In genomic region chr17:75633484-75634375, GRCh38 we compare ENCODE assay signal across 8 cellular contexts. TPM values are rescaled to one million over a fixed set of nuclear protein-coding genes. Genes with fewer than 3 reads are reported as not detected.
DNase-seq lines count a peak whose midpoint lies in the region; ATAC-seq, FAIRE-seq and TF ChIP-seq lines count a peak whose summit lies in the region.

No MANE protein-coding gene starts in this region.

- peak; percentile 93 for TF ChIP-seq CTCF in HepG2 (CRISPR knock-in tag; IDR thresholded peaks at IDR 0.05)

- intact Hi-C loops in HepG2 (cut with micrococcal nuclease; ENCODE audit: unreplicated experiment) = loop anchor here (1.0 kb wide), 4 partner anchors 13 to 115 kb away; partner anchors contain the start of genes RECQL5 and SAP30BP

- POLR2A ChIA-PET in HepG2 (lab: Yijun Ruan, JAX) = interaction anchor here (0.7 to 2.1 kb wide), 16 partner anchors 11 to 146 kb away, joined by 3 to 28 read pairs (median 6); partner anchors contain the start of genes RECQL5 and SAP30BP

- peak overlapping the region; percentile 27; the same call in 1 of the 2 replicates for H3K9ac ChIP-seq in HepG2 (ENCODE audit: insufficient read depth, low read depth, low read length)

- ATAC-seq in HepG2 = peak; percentile 85
- no peak for ATAC-seq in HG03135 (IDR thresholded peaks at IDR 0.05; ENCODE audit: unreplicated experiment)

- WGBS in HepG2 (ENCODE audit: low lambda C conversion rate) = 12% methylated on average over 17 of the region's 28 CpGs

- TF ChIP-seq EP300 in HepG2 (IDR thresholded peaks at IDR 0.05; ENCODE audit: low read depth in 2 of 2, low read length in 2 of 2) (no peak), HepG2 (CRISPR knock-in tag; IDR thresholded peaks at IDR 0.05; ENCODE audit: borderline replicate concordance) (no peak)

- FAIRE-seq in HepG2 (lab: Jason Lieb, UNC) = peak; percentile 98

- peak overlapping the region; percentile 76 for H3K4me2 ChIP-seq in HepG2 (ENCODE audit: low read depth, low read length)

- H3K27me3 ChIP-seq in HepG2 (ENCODE audit: control insufficient read depth in 1 of 2, insufficient read depth in 2 of 2, low read length in 2 of 2) = no peaks in the 10 kb centered on the region

- TF ChIP-seq POLR2A in HepG2 (IDR thresholded peaks at IDR 0.05; ENCODE audit: insufficient read depth in 1 of 2, low read depth in 2 of 2, low read length in 2 of 2) = no peak

- H3K4me1 ChIP-seq in HepG2 (ENCODE audit: insufficient read depth, low read length) = peaks cover 19% of the 10 kb centered on the region

- DNase-seq in ACHN (peak; percentile 91), H4 (ENCODE audit: low spot score) (peak; percentile 88), NCI-H226 (peak; percentile 85), ecto neural progenitor cell (ENCODE audit: low spot score) (peak; percentile 97), HepG2 (ENCODE audit: low spot score) (peak; percentile 91)
- peak; percentile 74 for DNase-seq in activated CD4-positive, alpha-beta T cell treated with anti-CD3 and anti-CD28 coated beads for 48 hours
- peak; percentile 65 for DNase-seq in stimulated activated CD4-positive, alpha-beta T cell treated with anti-CD3 and anti-CD28 coated beads, Interleukin-4, amount 100 ng/mL, for 1 hour

- no peaks in the 10 kb centered on the region for H3K79me2 ChIP-seq in HepG2 (ENCODE audit: insufficient read depth, low read length)

- H3K36me3 ChIP-seq in HepG2 (replicated peaks in 1 of 2; ENCODE audit: control insufficient read depth in 1 of 2, insufficient read depth in 2 of 2, low read length in 2 of 2) = peaks cover 17 to 28% of the 10 kb centered on the region in 2 experiments; a peak in 4 of 5 replicates

- peak; percentile 21; the same call in 1 of the 2 replicates for TF ChIP-seq RAD21 in HepG2 (CRISPR knock-in tag; IDR thresholded peaks at IDR 0.05)

- no peaks in the 10 kb centered on the region for H3K9me3 ChIP-seq in HepG2 (ENCODE audit: low read length)

- H3K27ac ChIP-seq in HepG2 (ENCODE audit: extremely low read length, insufficient read depth, low read length) = peak overlapping the region; percentile 50

- H4K20me1 ChIP-seq in HepG2 (ENCODE audit: insufficient read depth, low read length) = peaks cover 4% of the 10 kb centered on the region; the same call in 1 of the 2 replicates

- BruUV-seq in HepG2 (replicated peaks; lab: Mats Ljungman, UMichigan) = no TSS peak

- CTCF ChIA-PET in HepG2 (lab: Yijun Ruan, JAX; ENCODE audit: low intra/inter-chr PET ratio, low total read pairs) = interaction anchor here (0.7 to 5.1 kb wide), 10 partner anchors 8 to 207 kb away, joined by 3 to 102 read pairs (median 4); a partner anchor contains a TSS

- no peak overlapping the region for H2AFZ ChIP-seq in HepG2 (ENCODE audit: low read length)

- in situ Hi-C loops in ACHN (cut with HindIII; ENCODE audit: low pct_ligation_motif_present, low pct_unique_long_range_greater_than_20kb, low sequenced_read_pairs) = no loop called here
- in situ Hi-C loops in HepG2 (cut with HindIII; ENCODE audit: extremely low pct_ligation_motif_present, low pct_unique_long_range_greater_than_20kb) = no loop called here

- peak overlapping the region in 2 of 3 experiments; percentile 21 to 59; a peak in 2 of 6 replicates for H3K4me3 ChIP-seq in HepG2 (replicated peaks in 1 of 3; ENCODE audit: insufficient read depth in 1 of 3, low read depth in 2 of 3, low read length in 3 of 3)

RNA-seq across cellular contexts. Expression of gene SMIM5, which starts 0.5 kb away (rescaled TPM):
- total RNA-seq in H4 (2014; rRNA removed; shearing (Covaris generic)) = not detected in 2 replicates
- not detected in 2 replicates for total RNA-seq in HepG2 (2016; rRNA removed; fragmentation: Illumina TruSeq; extraction: Trizol)
- total RNA-seq in HepG2 (2016; cell fraction: cytosol; rRNA removed; fragmentation: Illumina TruSeq; extraction: Trizol; ENCODE audit: low read depth) = not detected in 2 replicates
- total RNA-seq in HepG2 (2016; cell fraction: insoluble cytoplasmic fraction; rRNA removed; fragmentation: Illumina TruSeq; extraction: Trizol) = 0.09 TPM in 1 of 2 replicates, not detected in the other
- not detected in 2 replicates for total RNA-seq in HepG2 (2016; cell fraction: membrane; rRNA removed; fragmentation: Illumina TruSeq; extraction: Trizol)
- not detected in 2 replicates for total RNA-seq in HepG2 (2016; cell fraction: nucleus; rRNA removed; fragmentation: Illumina TruSeq; extraction: Trizol)
- polyA plus RNA-seq in HepG2 (2011; rRNA removed) = 0.05 TPM in 1 of 2 replicates, not detected in the other
- polyA plus RNA-seq in HepG2 (2011; cell fraction: cytosol; rRNA removed) = 0.05 TPM in 1 of 2 replicates, not detected in the other
- polyA plus RNA-seq in HepG2 (2011; cell fraction: nucleus; rRNA removed) = 0.35 and 0.80 TPM in 2 replicates
- polyA plus RNA-seq in HepG2 (2012) = 0.20 and 0.48 TPM in 2 replicates
- not detected in 2 replicates for polyA plus RNA-seq in HepG2 (2016; cell fraction: cytosol; fragmentation: Illumina TruSeq; extraction: Trizol; ENCODE audit: low read depth)
- polyA plus RNA-seq in HepG2 (2016; cell fraction: insoluble cytoplasmic fraction; fragmentation: Illumina TruSeq; extraction: Trizol; ENCODE audit: low read depth) = 0.14 TPM in 1 of 2 replicates, not detected in the other
- polyA plus RNA-seq in HepG2 (2016; cell fraction: membrane; fragmentation: Illumina TruSeq; extraction: Trizol; ENCODE audit: low read depth) = not detected in 2 replicates
- polyA plus RNA-seq in HepG2 (2016; cell fraction: nucleus; fragmentation: Illumina TruSeq; extraction: Trizol; ENCODE audit: insufficient read depth, low read depth) = not detected in 2 replicates
- not detected in 2 replicates for polyA minus RNA-seq in HepG2 (2011; rRNA and poly(A)+ RNA removed; ENCODE audit: low replicate concordance)
- not detected in 2 replicates for polyA minus RNA-seq in HepG2 (2011; cell fraction: cytosol; rRNA and poly(A)+ RNA removed)
- 0.26 TPM in 1 of 2 replicates, not detected in the other for polyA minus RNA-seq in HepG2 (2011; cell fraction: nucleus; rRNA and poly(A)+ RNA removed)

RNA-seq across cellular contexts. Expression of gene RECQL5, which starts 33.2 kb away (rescaled TPM):
- total RNA-seq in H4 (2014; rRNA removed; shearing (Covaris generic)) = 6.4 and 14.3 TPM in 2 replicates
- total RNA-seq in HepG2 (2016; rRNA removed; fragmentation: Illumina TruSeq; extraction: Trizol) = 17.8 and 32.0 TPM in 2 replicates
- 38.8 and 39.2 TPM in 2 replicates for total RNA-seq in HepG2 (2016; cell fraction: cytosol; rRNA removed; fragmentation: Illumina TruSeq; extraction: Trizol; ENCODE audit: low read depth)
- 17.8 and 31.1 TPM in 2 replicates for total RNA-seq in HepG2 (2016; cell fraction: insoluble cytoplasmic fraction; rRNA removed; fragmentation: Illumina TruSeq; extraction: Trizol)
- total RNA-seq in HepG2 (2016; cell fraction: membrane; rRNA removed; fragmentation: Illumina TruSeq; extraction: Trizol) = 9.2 and 11.3 TPM in 2 replicates
- total RNA-seq in HepG2 (2016; cell fraction: nucleus; rRNA removed; fragmentation: Illumina TruSeq; extraction: Trizol) = 41.9 and 45.5 TPM in 2 replicates
- 27.7 and 33.4 TPM in 2 replicates for polyA plus RNA-seq in HepG2 (2011; rRNA removed)
- polyA plus RNA-seq in HepG2 (2011; cell fraction: cytosol; rRNA removed) = 8.7 and 11.9 TPM in 2 replicates
- 256 and 300 TPM in 2 replicates for polyA plus RNA-seq in HepG2 (2011; cell fraction: nucleus; rRNA removed)
- polyA plus RNA-seq in HepG2 (2012) = 38.2 and 41.9 TPM in 2 replicates
- 1.7 and 1.9 TPM in 2 replicates for polyA plus RNA-seq in HepG2 (2016; cell fraction: cytosol; fragmentation: Illumina TruSeq; extraction: Trizol; ENCODE audit: low read depth)
- 12.2 and 17.3 TPM in 2 replicates for polyA plus RNA-seq in HepG2 (2016; cell fraction: insoluble cytoplasmic fraction; fragmentation: Illumina TruSeq; extraction: Trizol; ENCODE audit: low read depth)
- polyA plus RNA-seq in HepG2 (2016; cell fraction: membrane; fragmentation: Illumina TruSeq; extraction: Trizol; ENCODE audit: low read depth) = 3.6 and 4.1 TPM in 2 replicates
- polyA plus RNA-seq in HepG2 (2016; cell fraction: nucleus; fragmentation: Illumina TruSeq; extraction: Trizol; ENCODE audit: insufficient read depth, low read depth) = 112 and 116 TPM in 2 replicates
- 51.0 and 71.9 TPM in 2 replicates for polyA minus RNA-seq in HepG2 (2011; rRNA and poly(A)+ RNA removed; ENCODE audit: low replicate concordance)
- polyA minus RNA-seq in HepG2 (2011; cell fraction: cytosol; rRNA and poly(A)+ RNA removed) = 15.1 and 15.3 TPM in 2 replicates
- 69.1 and 72.6 TPM in 2 replicates for polyA minus RNA-seq in HepG2 (2011; cell fraction: nucleus; rRNA and poly(A)+ RNA removed)

RNA-seq across cellular contexts. Expression of gene SAP30BP, which starts 33.4 kb away (rescaled TPM):
- total RNA-seq in H4 (2014; rRNA removed; shearing (Covaris generic)) = 107 and 135 TPM in 2 replicates
- 99.4 and 109 TPM in 2 replicates for total RNA-seq in HepG2 (2016; rRNA removed; fragmentation: Illumina TruSeq; extraction: Trizol)
- total RNA-seq in HepG2 (2016; cell fraction: cytosol; rRNA removed; fragmentation: Illumina TruSeq; extraction: Trizol; ENCODE audit: low read depth) = 35.7 and 41.2 TPM in 2 replicates
- total RNA-seq in HepG2 (2016; cell fraction: insoluble cytoplasmic fraction; rRNA removed; fragmentation: Illumina TruSeq; extraction: Trizol) = 105 and 112 TPM in 2 replicates
- 35.1 and 45.2 TPM in 2 replicates for total RNA-seq in HepG2 (2016; cell fraction: membrane; rRNA removed; fragmentation: Illumina TruSeq; extraction: Trizol)
- 76.4 and 82.2 TPM in 2 replicates for total RNA-seq in HepG2 (2016; cell fraction: nucleus; rRNA removed; fragmentation: Illumina TruSeq; extraction: Trizol)
- polyA plus RNA-seq in HepG2 (2011; rRNA removed) = 67.7 and 80.1 TPM in 2 replicates
- 59.4 and 67.4 TPM in 2 replicates for polyA plus RNA-seq in HepG2 (2011; cell fraction: cytosol; rRNA removed)
- 191 and 218 TPM in 2 replicates for polyA plus RNA-seq in HepG2 (2011; cell fraction: nucleus; rRNA removed)
- 57.3 and 65.0 TPM in 2 replicates for polyA plus RNA-seq in HepG2 (2012)
- 20.2 and 20.5 TPM in 2 replicates for polyA plus RNA-seq in HepG2 (2016; cell fraction: cytosol; fragmentation: Illumina TruSeq; extraction: Trizol; ENCODE audit: low read depth)
- 110 and 119 TPM in 2 replicates for polyA plus RNA-seq in HepG2 (2016; cell fraction: insoluble cytoplasmic fraction; fragmentation: Illumina TruSeq; extraction: Trizol; ENCODE audit: low read depth)
- 27.8 and 32.7 TPM in 2 replicates for polyA plus RNA-seq in HepG2 (2016; cell fraction: membrane; fragmentation: Illumina TruSeq; extraction: Trizol; ENCODE audit: low read depth)
- polyA plus RNA-seq in HepG2 (2016; cell fraction: nucleus; fragmentation: Illumina TruSeq; extraction: Trizol; ENCODE audit: insufficient read depth, low read depth) = 131 and 143 TPM in 2 replicates
- polyA minus RNA-seq in HepG2 (2011; rRNA and poly(A)+ RNA removed; ENCODE audit: low replicate concordance) = 42.3 and 45.2 TPM in 2 replicates
- polyA minus RNA-seq in HepG2 (2011; cell fraction: cytosol; rRNA and poly(A)+ RNA removed) = 17.6 and 28.8 TPM in 2 replicates
- 90.4 and 101 TPM in 2 replicates for polyA minus RNA-seq in HepG2 (2011; cell fraction: nucleus; rRNA and poly(A)+ RNA removed)

RNA-seq across cellular contexts. Expression of gene MYO15B, which starts 46.1 kb away (rescaled TPM):
- total RNA-seq in H4 (2014; rRNA removed; shearing (Covaris generic)) = 0.02 and 1.1 TPM in 2 replicates
- total RNA-seq in HepG2 (2016; rRNA removed; fragmentation: Illumina TruSeq; extraction: Trizol) = 1.9 and 2.8 TPM in 2 replicates
- total RNA-seq in HepG2 (2016; cell fraction: cytosol; rRNA removed; fragmentation: Illumina TruSeq; extraction: Trizol; ENCODE audit: low read depth) = 0.61 and 0.79 TPM in 2 replicates
- 1.1 and 2.7 TPM in 2 replicates for total RNA-seq in HepG2 (2016; cell fraction: insoluble cytoplasmic fraction; rRNA removed; fragmentation: Illumina TruSeq; extraction: Trizol)
- 0.83 and 1.2 TPM in 2 replicates for total RNA-seq in HepG2 (2016; cell fraction: membrane; rRNA removed; fragmentation: Illumina TruSeq; extraction: Trizol)
- 3.0 and 3.8 TPM in 2 replicates for total RNA-seq in HepG2 (2016; cell fraction: nucleus; rRNA removed; fragmentation: Illumina TruSeq; extraction: Trizol)
- polyA plus RNA-seq in HepG2 (2011; rRNA removed) = 8.1 and 11.2 TPM in 2 replicates
- polyA plus RNA-seq in HepG2 (2011; cell fraction: cytosol; rRNA removed) = 1.6 and 2.5 TPM in 2 replicates
- 122 and 144 TPM in 2 replicates for polyA plus RNA-seq in HepG2 (2011; cell fraction: nucleus; rRNA removed)
- 9.5 and 12.7 TPM in 2 replicates for polyA plus RNA-seq in HepG2 (2012)
- polyA plus RNA-seq in HepG2 (2016; cell fraction: cytosol; fragmentation: Illumina TruSeq; extraction: Trizol; ENCODE audit: low read depth) = 0.53 and 1.00 TPM in 2 replicates
- 0.63 and 1.4 TPM in 2 replicates for polyA plus RNA-seq in HepG2 (2016; cell fraction: insoluble cytoplasmic fraction; fragmentation: Illumina TruSeq; extraction: Trizol; ENCODE audit: low read depth)
- 0.49 and 0.86 TPM in 2 replicates for polyA plus RNA-seq in HepG2 (2016; cell fraction: membrane; fragmentation: Illumina TruSeq; extraction: Trizol; ENCODE audit: low read depth)
- 12.0 and 13.6 TPM in 2 replicates for polyA plus RNA-seq in HepG2 (2016; cell fraction: nucleus; fragmentation: Illumina TruSeq; extraction: Trizol; ENCODE audit: insufficient read depth, low read depth)
- polyA minus RNA-seq in HepG2 (2011; rRNA and poly(A)+ RNA removed; ENCODE audit: low replicate concordance) = 7.2 and 13.2 TPM in 2 replicates
- 3.0 and 6.8 TPM in 2 replicates for polyA minus RNA-seq in HepG2 (2011; cell fraction: cytosol; rRNA and poly(A)+ RNA removed)
- 16.5 and 25.7 TPM in 2 replicates for polyA minus RNA-seq in HepG2 (2011; cell fraction: nucleus; rRNA and poly(A)+ RNA removed)
